ENCODE assay signal across 1 cellular context in the genomic region with DNA sequence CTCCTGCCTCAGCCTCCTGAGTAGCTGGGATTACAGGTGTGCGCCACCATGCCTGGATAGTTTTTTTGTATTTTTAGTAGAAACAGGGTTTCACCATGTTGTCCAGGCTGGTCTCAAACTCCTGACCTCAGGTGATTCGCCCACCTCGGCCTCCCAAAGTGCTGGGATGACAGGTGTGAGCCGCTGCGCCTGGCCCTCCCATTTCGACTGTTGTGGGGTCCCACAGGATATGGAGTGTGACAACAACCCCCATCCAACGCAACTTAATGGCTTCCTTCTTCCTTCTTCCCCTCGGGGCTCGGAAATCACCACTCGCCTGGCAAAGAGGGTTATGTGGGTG.
TF ChIP-seq lines count a peak whose summit lies in the region.

No MANE protein-coding gene starts in this region.

TF ChIP-seq in HepG2, 621 proteins besides CTCF, POLR2A, EP300 and RAD21:
- peak; percentile 32; the same call in 1 of the 2 replicates for TF ChIP-seq ZNF670 (CRISPR knock-in tag; IDR thresholded peaks at IDR 0.05; ENCODE audit: borderline replicate concordance)
- peak; percentile 33; the same call in 1 of the 2 replicates for TF ChIP-seq ZBTB7A (CRISPR knock-in tag; IDR thresholded peaks at IDR 0.05)
- TF ChIP-seq ZNF33A (CRISPR knock-in tag; IDR thresholded peaks at IDR 0.05; ENCODE audit: borderline replicate concordance) = peak; percentile 36; the same call in 1 of the 2 replicates
- TF ChIP-seq ZNF816 (CRISPR knock-in tag; IDR thresholded peaks at IDR 0.05; ENCODE audit: borderline replicate concordance) = peak; percentile 37
- TF ChIP-seq, protein P1, sequence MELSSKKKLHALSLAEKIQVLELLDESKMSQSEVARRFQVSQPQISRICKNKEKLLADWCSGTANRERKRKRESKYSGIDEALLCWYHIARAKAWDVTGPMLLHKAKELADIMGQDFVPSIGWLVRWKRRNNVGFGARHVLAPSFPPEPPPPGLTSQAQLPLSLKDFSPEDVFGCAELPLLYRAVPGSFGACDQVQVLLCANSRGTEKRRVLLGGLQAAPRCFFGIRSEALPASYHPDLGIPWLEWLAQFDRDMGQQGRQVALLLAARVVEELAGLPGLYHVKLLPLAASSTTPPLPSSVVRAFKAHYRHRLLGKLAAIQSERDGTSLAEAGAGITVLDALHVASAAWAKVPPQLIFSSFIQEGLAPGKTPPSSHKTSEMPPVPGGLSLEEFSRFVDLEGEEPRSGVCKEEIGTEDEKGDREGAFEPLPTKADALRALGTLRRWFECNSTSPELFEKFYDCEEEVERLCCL (CRISPR knock-in tag; IDR thresholded peaks at IDR 0.05; ENCODE audit: borderline replicate concordance) = 0 out of 2 replicates have a peak, but pooled peaks have one; percentile 48
- TF ChIP-seq ZNF460 (CRISPR knock-in tag; IDR thresholded peaks at IDR 0.05; ENCODE audit: borderline replicate concordance) = peak; percentile 55
- TF ChIP-seq ZNF850 (CRISPR knock-in tag; conservative IDR thresholded peaks at IDR 0.05) = 0 out of 2 replicates have a peak, but pooled peaks have one; percentile 70
- TF ChIP-seq ZFP82 (CRISPR knock-in tag; IDR thresholded peaks at IDR 0.05; ENCODE audit: borderline replicate concordance) = 0 out of 2 replicates have a peak, but pooled peaks have one; percentile 16
- 0 out of 2 replicates have a peak, but pooled peaks have one; percentile 4 for TF ChIP-seq ELF4 (CRISPR knock-in tag; IDR thresholded peaks at IDR 0.05; ENCODE audit: borderline replicate concordance)
- TF ChIP-seq ARHGAP35 (CRISPR knock-in tag; IDR thresholded peaks at IDR 0.05; ENCODE audit: borderline replicate concordance) = 0 out of 2 replicates have a peak, but pooled peaks have one; percentile 9
- TF ChIP-seq MAFG (CRISPR knock-in tag; IDR thresholded peaks at IDR 0.05) = 0 out of 2 replicates have a peak, but pooled peaks have one; percentile 31
- TF ChIP-seq ZFYVE20 (CRISPR knock-in tag; IDR thresholded peaks at IDR 0.05; ENCODE audit: borderline replicate concordance, low read depth) = peak; percentile 8; the same call in 1 of the 2 replicates
- 0 out of 2 replicates have a peak, but pooled peaks have one; percentile 0 for TF ChIP-seq ZNF337 (CRISPR knock-in tag; IDR thresholded peaks at IDR 0.05; ENCODE audit: borderline replicate concordance, low read depth)
